2 cellular contexts compared by ENCODE assay signal in the genomic region with DNA sequence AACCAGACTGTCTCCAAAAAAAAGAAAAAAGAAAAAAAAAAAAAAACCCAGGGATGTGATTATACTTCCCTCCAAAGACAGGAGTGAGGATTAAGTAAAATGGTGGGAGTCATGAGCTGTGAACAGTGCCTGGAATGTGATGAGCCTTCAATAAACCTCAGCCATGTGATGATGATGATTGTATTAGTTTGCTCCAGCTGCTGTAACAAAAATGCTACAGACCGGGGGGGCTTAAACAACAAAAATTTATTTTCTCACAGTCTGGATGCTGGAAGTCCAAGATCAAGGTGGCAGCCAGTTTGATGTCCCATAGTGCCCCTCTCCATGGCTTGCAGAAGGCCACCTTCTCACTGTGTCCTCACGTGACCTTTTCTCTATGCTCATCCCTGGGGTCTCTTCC.
TF ChIP-seq lines count a peak whose summit lies in the region.

No MANE protein-coding gene starts in this region.

TF ChIP-seq in endothelial cell of umbilical vein, 7 proteins besides CTCF, POLR2A, EP300 and RAD21:
- no peak for TF ChIP-seq EZH2 (IDR thresholded peaks at IDR 0.05; ENCODE audit: borderline replicate concordance, low read depth, low read length, severe bottlenecking)
- TF ChIP-seq, protein P1, sequence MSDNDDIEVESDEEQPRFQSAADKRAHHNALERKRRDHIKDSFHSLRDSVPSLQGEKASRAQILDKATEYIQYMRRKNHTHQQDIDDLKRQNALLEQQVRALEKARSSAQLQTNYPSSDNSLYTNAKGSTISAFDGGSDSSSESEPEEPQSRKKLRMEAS (IDR thresholded peaks at IDR 0.05; ENCODE audit: insufficient read depth, insufficient read length) = no peak
- TF ChIP-seq FOS (IDR thresholded peaks at IDR 0.05; ENCODE audit: borderline replicate concordance, insufficient read depth, low read length) = no peak
- TF ChIP-seq JUN (IDR thresholded peaks at IDR 0.05; ENCODE audit: borderline replicate concordance, insufficient read depth, insufficient read length, low read depth) = no peak
- no peak for TF ChIP-seq GATA2 (IDR thresholded peaks at IDR 0.05; ENCODE audit: insufficient read depth, insufficient read length, low read depth, low read length)
- TF ChIP-seq MYC (IDR thresholded peaks at IDR 0.05; ENCODE audit: low read depth, low read length) = no peak
- TF ChIP-seq POLR2AphosphoS5 (IDR thresholded peaks at IDR 0.05; ENCODE audit: insufficient read depth, low read depth, low read length) = no peak

TF ChIP-seq in WTC11, 78 proteins besides CTCF, POLR2A, EP300 and RAD21:
- TF ChIP-seq, protein P2, sequence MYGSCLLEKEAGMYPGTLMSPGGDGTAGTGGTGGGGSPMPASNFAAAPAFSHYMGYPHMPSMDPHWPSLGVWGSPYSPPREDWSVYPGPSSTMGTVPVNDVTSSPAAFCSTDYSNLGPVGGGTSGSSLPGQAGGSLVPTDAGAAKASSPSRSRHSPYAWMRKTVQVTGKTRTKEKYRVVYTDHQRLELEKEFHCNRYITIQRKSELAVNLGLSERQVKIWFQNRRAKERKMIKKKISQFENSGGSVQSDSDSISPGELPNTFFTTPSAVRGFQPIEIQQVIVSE (CRISPR knock-in tag; IDR thresholded peaks at IDR 0.05; ENCODE audit: borderline replicate concordance) = no peak
- TF ChIP-seq, protein P3, sequence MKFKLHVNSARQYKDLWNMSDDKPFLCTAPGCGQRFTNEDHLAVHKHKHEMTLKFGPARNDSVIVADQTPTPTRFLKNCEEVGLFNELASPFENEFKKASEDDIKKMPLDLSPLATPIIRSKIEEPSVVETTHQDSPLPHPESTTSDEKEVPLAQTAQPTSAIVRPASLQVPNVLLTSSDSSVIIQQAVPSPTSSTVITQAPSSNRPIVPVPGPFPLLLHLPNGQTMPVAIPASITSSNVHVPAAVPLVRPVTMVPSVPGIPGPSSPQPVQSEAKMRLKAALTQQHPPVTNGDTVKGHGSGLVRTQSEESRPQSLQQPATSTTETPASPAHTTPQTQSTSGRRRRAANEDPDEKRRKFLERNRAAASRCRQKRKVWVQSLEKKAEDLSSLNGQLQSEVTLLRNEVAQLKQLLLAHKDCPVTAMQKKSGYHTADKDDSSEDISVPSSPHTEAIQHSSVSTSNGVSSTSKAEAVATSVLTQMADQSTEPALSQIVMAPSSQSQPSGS (CRISPR knock-in tag; IDR thresholded peaks at IDR 0.05; ENCODE audit: borderline replicate concordance, low read depth) = no peak
- TF ChIP-seq NR3C1 (CRISPR knock-in tag; conservative IDR thresholded peaks at IDR 0.05; ENCODE audit: low read depth) (no peak), FOXK1 (CRISPR knock-in tag; IDR thresholded peaks at IDR 0.05) (no peak), GABPB1 (CRISPR knock-in tag; IDR thresholded peaks at IDR 0.05) (no peak), NFE2L1 (CRISPR knock-in tag; IDR thresholded peaks at IDR 0.05) (no peak), FOXP1 (CRISPR knock-in tag; IDR thresholded peaks at IDR 0.05; ENCODE audit: borderline replicate concordance) (no peak), SMAD4 (CRISPR knock-in tag; IDR thresholded peaks at IDR 0.05) (no peak), NFYB (CRISPR knock-in tag; conservative IDR thresholded peaks at IDR 0.05; ENCODE audit: low read depth) (no peak), ZNF423 (CRISPR knock-in tag; IDR thresholded peaks at IDR 0.05) (no peak), ZNF232 (CRISPR knock-in tag; IDR thresholded peaks at IDR 0.05) (no peak), MYBL2 (CRISPR knock-in tag; IDR thresholded peaks at IDR 0.05) (no peak), JUN (CRISPR knock-in tag; IDR thresholded peaks at IDR 0.05) (no peak)
- TF ChIP-seq, protein P4, sequence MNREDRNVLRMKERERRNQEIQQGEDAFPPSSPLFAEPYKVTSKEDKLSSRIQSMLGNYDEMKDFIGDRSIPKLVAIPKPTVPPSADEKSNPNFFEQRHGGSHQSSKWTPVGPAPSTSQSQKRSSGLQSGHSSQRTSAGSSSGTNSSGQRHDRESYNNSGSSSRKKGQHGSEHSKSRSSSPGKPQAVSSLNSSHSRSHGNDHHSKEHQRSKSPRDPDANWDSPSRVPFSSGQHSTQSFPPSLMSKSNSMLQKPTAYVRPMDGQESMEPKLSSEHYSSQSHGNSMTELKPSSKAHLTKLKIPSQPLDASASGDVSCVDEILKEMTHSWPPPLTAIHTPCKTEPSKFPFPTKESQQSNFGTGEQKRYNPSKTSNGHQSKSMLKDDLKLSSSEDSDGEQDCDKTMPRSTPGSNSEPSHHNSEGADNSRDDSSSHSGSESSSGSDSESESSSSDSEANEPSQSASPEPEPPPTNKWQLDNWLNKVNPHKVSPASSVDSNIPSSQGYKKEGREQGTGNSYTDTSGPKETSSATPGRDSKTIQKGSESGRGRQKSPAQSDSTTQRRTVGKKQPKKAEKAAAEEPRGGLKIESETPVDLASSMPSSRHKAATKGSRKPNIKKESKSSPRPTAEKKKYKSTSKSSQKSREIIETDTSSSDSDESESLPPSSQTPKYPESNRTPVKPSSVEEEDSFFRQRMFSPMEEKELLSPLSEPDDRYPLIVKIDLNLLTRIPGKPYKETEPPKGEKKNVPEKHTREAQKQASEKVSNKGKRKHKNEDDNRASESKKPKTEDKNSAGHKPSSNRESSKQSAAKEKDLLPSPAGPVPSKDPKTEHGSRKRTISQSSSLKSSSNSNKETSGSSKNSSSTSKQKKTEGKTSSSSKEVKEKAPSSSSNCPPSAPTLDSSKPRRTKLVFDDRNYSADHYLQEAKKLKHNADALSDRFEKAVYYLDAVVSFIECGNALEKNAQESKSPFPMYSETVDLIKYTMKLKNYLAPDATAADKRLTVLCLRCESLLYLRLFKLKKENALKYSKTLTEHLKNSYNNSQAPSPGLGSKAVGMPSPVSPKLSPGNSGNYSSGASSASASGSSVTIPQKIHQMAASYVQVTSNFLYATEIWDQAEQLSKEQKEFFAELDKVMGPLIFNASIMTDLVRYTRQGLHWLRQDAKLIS (CRISPR knock-in tag; IDR thresholded peaks at IDR 0.05; ENCODE audit: borderline replicate concordance) = no peak
- TF ChIP-seq, protein P5, sequence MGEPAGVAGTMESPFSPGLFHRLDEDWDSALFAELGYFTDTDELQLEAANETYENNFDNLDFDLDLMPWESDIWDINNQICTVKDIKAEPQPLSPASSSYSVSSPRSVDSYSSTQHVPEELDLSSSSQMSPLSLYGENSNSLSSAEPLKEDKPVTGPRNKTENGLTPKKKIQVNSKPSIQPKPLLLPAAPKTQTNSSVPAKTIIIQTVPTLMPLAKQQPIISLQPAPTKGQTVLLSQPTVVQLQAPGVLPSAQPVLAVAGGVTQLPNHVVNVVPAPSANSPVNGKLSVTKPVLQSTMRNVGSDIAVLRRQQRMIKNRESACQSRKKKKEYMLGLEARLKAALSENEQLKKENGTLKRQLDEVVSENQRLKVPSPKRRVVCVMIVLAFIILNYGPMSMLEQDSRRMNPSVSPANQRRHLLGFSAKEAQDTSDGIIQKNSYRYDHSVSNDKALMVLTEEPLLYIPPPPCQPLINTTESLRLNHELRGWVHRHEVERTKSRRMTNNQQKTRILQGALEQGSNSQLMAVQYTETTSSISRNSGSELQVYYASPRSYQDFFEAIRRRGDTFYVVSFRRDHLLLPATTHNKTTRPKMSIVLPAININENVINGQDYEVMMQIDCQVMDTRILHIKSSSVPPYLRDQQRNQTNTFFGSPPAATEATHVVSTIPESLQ (CRISPR knock-in tag; IDR thresholded peaks at IDR 0.05) = no peak
- TF ChIP-seq, protein P6, sequence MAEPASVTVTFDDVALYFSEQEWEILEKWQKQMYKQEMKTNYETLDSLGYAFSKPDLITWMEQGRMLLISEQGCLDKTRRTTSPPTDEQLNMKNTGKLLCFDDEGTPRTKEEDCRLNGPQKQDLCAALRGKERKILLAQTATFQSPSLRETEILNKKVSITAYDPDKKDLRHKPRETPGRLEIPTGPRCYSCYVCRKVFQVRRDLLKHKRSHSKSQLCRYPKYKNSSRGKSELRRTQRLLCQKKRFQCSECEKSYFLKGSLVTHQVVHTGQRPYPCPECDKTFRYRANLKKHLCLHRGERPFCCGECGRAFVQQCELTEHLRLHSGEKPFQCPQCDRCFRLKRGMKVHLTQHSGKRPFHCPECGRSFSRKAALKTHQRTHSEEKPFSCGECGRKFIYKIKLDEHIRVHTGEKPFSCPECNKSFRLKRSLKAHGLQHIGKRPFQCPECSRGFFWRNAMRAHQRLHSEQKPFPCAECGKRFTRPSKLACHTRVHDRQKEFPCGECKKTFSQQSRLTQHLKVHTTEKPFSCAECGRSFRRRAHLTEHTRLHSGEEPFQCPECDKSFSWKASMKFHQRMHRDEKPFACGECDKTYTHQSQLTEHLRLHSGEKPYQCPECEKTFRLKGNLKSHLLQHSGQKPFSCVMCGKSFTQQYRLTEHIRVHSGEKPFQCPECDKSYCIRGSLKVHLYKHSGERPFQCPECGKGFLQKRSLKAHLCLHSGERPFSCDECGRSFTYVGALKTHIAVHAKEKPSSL (CRISPR knock-in tag; conservative IDR thresholded peaks at IDR 0.05) = no peak
